In the genomic region with DNA sequence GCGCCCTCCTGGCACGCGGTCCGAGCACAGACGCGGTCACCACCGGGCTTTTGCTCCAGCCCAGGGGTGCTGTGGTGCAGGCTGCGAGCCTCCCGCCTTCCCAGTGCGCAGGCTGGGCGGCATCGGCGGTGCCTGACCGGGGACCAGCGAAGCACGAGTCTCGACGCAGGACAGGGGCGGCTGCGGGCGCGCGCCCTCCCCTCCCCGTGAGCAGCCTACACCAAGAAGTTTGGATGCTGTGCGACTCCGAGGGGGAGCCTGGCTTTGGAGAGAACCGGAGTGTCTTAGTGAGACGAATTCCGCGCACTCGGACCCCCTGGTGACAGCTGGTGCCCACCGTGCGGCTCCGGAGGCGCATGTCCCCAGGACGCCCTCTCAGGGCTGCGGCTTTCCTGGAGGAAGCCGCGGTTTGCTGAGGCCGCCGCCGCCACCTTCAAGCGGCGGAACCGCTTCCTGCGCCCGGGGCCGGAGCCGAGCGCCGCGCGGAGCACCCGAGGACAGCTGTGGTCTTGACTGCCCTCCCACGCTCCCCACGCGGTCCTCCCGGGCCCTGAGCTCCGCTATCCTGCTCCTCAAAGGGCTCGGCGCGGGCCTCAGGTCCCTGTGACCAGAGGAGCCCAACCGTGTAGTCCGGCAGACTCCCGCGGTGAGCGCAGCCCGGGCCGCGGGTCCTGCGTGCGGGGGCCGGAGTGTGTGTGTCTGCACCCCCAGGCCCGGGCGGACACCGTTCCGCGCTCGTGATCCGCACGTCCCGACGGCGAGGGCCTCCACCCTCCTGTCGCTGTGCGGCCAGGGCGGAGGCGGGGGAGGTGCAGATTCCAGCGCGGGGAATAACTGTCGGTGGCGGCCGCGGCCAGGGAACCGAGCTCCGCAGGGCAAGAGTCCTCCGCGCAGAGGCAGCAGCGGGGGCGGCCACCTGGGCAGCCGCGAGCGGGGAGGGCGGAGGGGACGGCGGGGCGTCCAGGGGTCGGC, we compare ENCODE assay signal across 15 cellular contexts. TPM values are rescaled to one million over a fixed set of nuclear protein-coding genes. Genes with fewer than 3 reads are reported as not detected.
DNase-seq lines count a peak whose midpoint lies in the region; ATAC-seq and TF ChIP-seq lines count a peak whose summit lies in the region.
"Had no signal": no experiment of that assay in that cellular context is flagged by ENCODE, and none has a peak within 500 bp of the region (broad histone marks: within the 10 kb centered on the region; RNA-seq: fewer than 3 reads in every experiment).

No MANE protein-coding gene starts in this region.

- H3K4me1 ChIP-seq in IMR-90 (ENCODE audit: control insufficient read depth, insufficient read depth, low read length) (no peaks in the 10 kb centered on the region; the same call in 1 of the 2 replicates), mesendoderm (ENCODE audit: control insufficient read depth, low read depth, low read length) (no peaks in the 10 kb centered on the region)

- H3K79me1 ChIP-seq in IMR-90 (ENCODE audit: low read depth in 1 of 2, low read length in 2 of 2) (no peaks in the 10 kb centered on the region), mesendoderm (ENCODE audit: low read length) (no peaks in the 10 kb centered on the region)

- H3K4me1 Mint-ChIP-seq in stimulated activated memory B cell treated with anti-CD40 and anti-IgM and Interleukin-4, amounts not matched to agents 10 μg/mL and 1 μg/mL and 100 μg/mL, for 72 hours: no peaks in the 10 kb centered on the region
- H3K4me1 Mint-ChIP-seq in activated CD4-positive, alpha-beta T cell treated with anti-CD3 and anti-CD28 coated beads for 36 hours: no peaks in the 10 kb centered on the region
- H3K4me1 Mint-ChIP-seq: activated T-helper 17 cell treated with anti-CD3 and anti-CD28 coated beads, Interleukin-2, amount 50 U/mL, for 72 hours had no signal

- H3K56ac ChIP-seq in IMR-90 (ENCODE audit: extremely low read depth, insufficient read depth, low read length) (no peak overlapping the region), mesendoderm (ENCODE audit: low read length) (peak overlapping the region; percentile 49)

- CTCF ChIA-PET in IMR-90 (lab: Yijun Ruan, JAX): no interaction called here
- CTCF ChIA-PET in activated CD4-positive, alpha-beta T cell treated with anti-CD3 and anti-CD28 coated beads for 36 hours (lab: Charles Lee): no interaction called here

- no peak for TF ChIP-seq POLR2A in IMR-90 (IDR thresholded peaks at IDR 0.05; ENCODE audit: low read depth, low read length)

- intact Hi-C loops in IMR-90 (cut with micrococcal nuclease): no loop called here
- intact Hi-C loops in activated CD4-positive, alpha-beta T cell treated with anti-CD3 and anti-CD28 coated beads for 36 hours (cut with DNase I, micrococcal nuclease): loop anchor here in 1 of 2 experiments (5.0 kb wide), 2 partner anchors 115 to 180 kb away; a partner anchor contains a TSS

- ATAC-seq in IMR-90 (ENCODE audit: low read depth) (no peak), HG03520 (IDR thresholded peaks at IDR 0.05; ENCODE audit: unreplicated experiment) (no peak)
- no peak for ATAC-seq in stimulated activated memory B cell treated with anti-CD40 and anti-IgM and Interleukin-4, amounts not matched to agents 10 μg/mL and 1 μg/mL and 100 μg/mL, for 72 hours
- no peak for ATAC-seq in activated CD4-positive, alpha-beta T cell treated with anti-CD3 and anti-CD28 coated beads for 36 hours
- ATAC-seq: activated T-helper 17 cell treated with anti-CD3 and anti-CD28 coated beads, Interleukin-2, amount 50 U/mL, for 72 hours had no signal

- no peaks in the 10 kb centered on the region for H3K9me3 ChIP-seq in IMR-90 (ENCODE audit: control insufficient read depth, insufficient read depth, low read length)

- no peak for TF ChIP-seq RAD21 in IMR-90 (IDR thresholded peaks at IDR 0.05; ENCODE audit: low read length)

- H3K18ac ChIP-seq in IMR-90 (ENCODE audit: low read depth, low read length) (no peak overlapping the region), mesendoderm (ENCODE audit: low read length) (peak overlapping the region; percentile 21)

- dilution Hi-C loops in IMR-90 (cut with HindIII; ENCODE audit: low sequenced_read_pairs, unreplicated experiment): no loop called here

- H3K27me3 Mint-ChIP-seq in stimulated activated memory B cell treated with anti-CD40 and anti-IgM and Interleukin-4, amounts not matched to agents 10 μg/mL and 1 μg/mL and 100 μg/mL, for 72 hours: peaks cover 76% of the 10 kb centered on the region
- peaks cover 36% of the 10 kb centered on the region for H3K27me3 Mint-ChIP-seq in activated CD4-positive, alpha-beta T cell treated with anti-CD3 and anti-CD28 coated beads for 36 hours

- H3K27me3 ChIP-seq in IMR-90 (ENCODE audit: control insufficient read depth, insufficient read depth, low read length) (peaks cover 69% of the 10 kb centered on the region), mesendoderm (ENCODE audit: insufficient read depth, low read length, poor library complexity) (peaks cover 41% of the 10 kb centered on the region)

- POLR2A ChIA-PET in IMR-90 (lab: Charles Lee; ENCODE audit: unreplicated experiment): no interaction called here
- POLR2A ChIA-PET in activated CD4-positive, alpha-beta T cell treated with anti-CD3 and anti-CD28 coated beads for 36 hours (lab: Charles Lee): no interaction called here

- BruUV-seq in IMR-90 (replicated peaks; lab: Mats Ljungman, UMichigan): no TSS peak

- no peak overlapping the region for H2AK9ac ChIP-seq in IMR-90 (replicated peaks; ENCODE audit: low read depth, low read length, poor library complexity)

- 2% methylated on average over 57 of the region's 108 CpGs; no CpG with 5 or more reads in 1 of the 2 experiments for WGBS in IMR-90 (ENCODE audit: extremely low coverage in 2 of 2, insufficient read length in 1 of 2), 2 experiments
- WGBS in mesendoderm (ENCODE audit: extremely low coverage, insufficient coverage, low lambda C conversion rate): no CpG with 5 or more reads among the region's 108 CpGs

- H3K9me3 Mint-ChIP-seq in stimulated activated memory B cell treated with anti-CD40 and anti-IgM and Interleukin-4, amounts not matched to agents 10 μg/mL and 1 μg/mL and 100 μg/mL, for 72 hours: peaks cover 4% of the 10 kb centered on the region
- no peaks in the 10 kb centered on the region for H3K9me3 Mint-ChIP-seq in activated CD4-positive, alpha-beta T cell treated with anti-CD3 and anti-CD28 coated beads for 36 hours (ENCODE audit: low read depth)
- H3K9me3 Mint-ChIP-seq: activated T-helper 17 cell treated with anti-CD3 and anti-CD28 coated beads, Interleukin-2, amount 50 U/mL, for 72 hours had no signal

- no peaks in the 10 kb centered on the region for H3K79me2 ChIP-seq in mesendoderm (ENCODE audit: control insufficient read depth, insufficient read depth, low read length)

- H4K5ac ChIP-seq in IMR-90 (ENCODE audit: low read depth, low read length): no peak overlapping the region
- no peak overlapping the region for H4K5ac ChIP-seq in mesendoderm (ENCODE audit: low read length)

- H3K9ac ChIP-seq in IMR-90 (ENCODE audit: low read depth, low read length) (no peak overlapping the region), mesendoderm (ENCODE audit: low read length) (peak overlapping the region; percentile 32)

- no peak overlapping the region for H4K91ac ChIP-seq in IMR-90 (ENCODE audit: insufficient read depth, low read depth, low read length)

- H2BK5ac ChIP-seq in IMR-90 (ENCODE audit: low read depth, low read length, poor library complexity, severe bottlenecking) (no peak overlapping the region), mesendoderm (ENCODE audit: low read length) (no peak overlapping the region)

- H3K27ac ChIP-seq in IMR-90 (ENCODE audit: insufficient read depth, low read length) (no peak overlapping the region), coronary artery (no peak overlapping the region), mesendoderm (ENCODE audit: low read depth, low read length) (no peak overlapping the region)

- H2BK20ac ChIP-seq in IMR-90 (ENCODE audit: low read depth, low read length): no peak overlapping the region

- peak overlapping the region; percentile 29; the same call in 1 of the 2 replicates for H3K4me2 ChIP-seq in IMR-90 (ENCODE audit: low read depth, low read length)
- peak overlapping the region; percentile 67 for H3K4me2 ChIP-seq in mesendoderm (ENCODE audit: low read length)

- no peaks in the 10 kb centered on the region for H3K36me3 Mint-ChIP-seq in stimulated activated memory B cell treated with anti-CD40 and anti-IgM and Interleukin-4, amounts not matched to agents 10 μg/mL and 1 μg/mL and 100 μg/mL, for 72 hours
- H3K36me3 Mint-ChIP-seq in activated CD4-positive, alpha-beta T cell treated with anti-CD3 and anti-CD28 coated beads for 36 hours (ENCODE audit: low read depth): no peaks in the 10 kb centered on the region

- H3K4me3 Mint-ChIP-seq in stimulated activated memory B cell treated with anti-CD40 and anti-IgM and Interleukin-4, amounts not matched to agents 10 μg/mL and 1 μg/mL and 100 μg/mL, for 72 hours: no peak overlapping the region
- H3K4me3 Mint-ChIP-seq in activated CD4-positive, alpha-beta T cell treated with anti-CD3 and anti-CD28 coated beads for 36 hours: no peak overlapping the region
- H3K4me3 Mint-ChIP-seq: activated T-helper 17 cell treated with anti-CD3 and anti-CD28 coated beads, Interleukin-2, amount 50 U/mL, for 72 hours had no signal

- DNase-seq in EH (ENCODE audit: low read depth) (peak; percentile 7), IMR-90 (no peak), coronary artery (ENCODE audit: low spot score) (no peak), mesendoderm (peak; percentile 41), SW 1271 (lab: John Stamatoyannopoulos, UW) (no peak)
- no peak for DNase-seq in activated CD4-positive, alpha-beta T cell treated with anti-CD3 and anti-CD28 coated beads for 36 hours
- DNase-seq: activated CD4-positive, CD25-positive, alpha-beta regulatory T cell; central memory CD4-positive, alpha-beta T cell; COR-L47; RPMI8226 had no signal

- H3K14ac ChIP-seq in IMR-90 (replicated peaks; ENCODE audit: low read depth, low read length): no peak overlapping the region

- H3K27ac Mint-ChIP-seq in stimulated activated memory B cell treated with anti-CD40 and anti-IgM and Interleukin-4, amounts not matched to agents 10 μg/mL and 1 μg/mL and 100 μg/mL, for 72 hours: no peak overlapping the region
- no peak overlapping the region for H3K27ac Mint-ChIP-seq in activated CD4-positive, alpha-beta T cell treated with anti-CD3 and anti-CD28 coated beads for 36 hours
- H3K27ac Mint-ChIP-seq: activated T-helper 17 cell treated with anti-CD3 and anti-CD28 coated beads, Interleukin-2, amount 50 U/mL, for 72 hours had no signal

- no peaks in the 10 kb centered on the region for H3K9me1 ChIP-seq in IMR-90 (ENCODE audit: insufficient read depth, low read length)

- TF ChIP-seq CTCF in IMR-90 (conservative IDR thresholded peaks at IDR 0.05; ENCODE audit: low read depth, low read length) (no peak), coronary artery (IDR thresholded peaks at IDR 0.05) (no peak)

- no peak overlapping the region for H3K4me3 ChIP-seq in IMR-90 (ENCODE audit: insufficient read depth, low read depth, low read length)
- peak overlapping the region; percentile 53 for H3K4me3 ChIP-seq in coronary artery
- H3K4me3 ChIP-seq in mesendoderm (ENCODE audit: low read length): no peak overlapping the region

- H2BK120ac ChIP-seq in IMR-90 (ENCODE audit: low read depth, low read length): no peak overlapping the region
- H2BK120ac ChIP-seq in mesendoderm (ENCODE audit: low read depth, low read length): no peak overlapping the region

- H3K4ac ChIP-seq in IMR-90 (ENCODE audit: low read depth, low read length) (no peak overlapping the region), mesendoderm (ENCODE audit: low read depth, low read length) (no peak overlapping the region)

- H3K23ac ChIP-seq in IMR-90 (ENCODE audit: low read depth, low read length) (no peak overlapping the region), mesendoderm (ENCODE audit: low read length) (no peak overlapping the region)

- H2AFZ ChIP-seq in IMR-90 (replicated peaks; ENCODE audit: low read length, poor library complexity): peak overlapping the region; percentile 63

- no peak overlapping the region for H2AK5ac ChIP-seq in IMR-90 (ENCODE audit: low read depth, low read length)
- H2AK5ac ChIP-seq in mesendoderm (ENCODE audit: low read length): no peak overlapping the region

- in situ Hi-C loops in IMR-90 (cut with MboI; ENCODE audit: low sequenced_read_pairs): no loop called here

- H3K36me3 ChIP-seq in IMR-90 (ENCODE audit: control insufficient read depth, insufficient read depth, low read length): no peaks in the 10 kb centered on the region
- H3K36me3 ChIP-seq in mesendoderm (ENCODE audit: control insufficient read depth, insufficient read depth, low read length): no peaks in the 10 kb centered on the region

- no peaks in the 10 kb centered on the region for H4K20me1 ChIP-seq in IMR-90 (ENCODE audit: insufficient read depth, low read length)

- H4K8ac ChIP-seq in IMR-90 (ENCODE audit: low read depth in 2 of 2, low read length in 2 of 2): no peak overlapping the region
- no peak overlapping the region for H4K8ac ChIP-seq in mesendoderm (ENCODE audit: low read depth, low read length)

- H2BK15ac ChIP-seq in IMR-90 (ENCODE audit: low read depth, low read length) (no peak overlapping the region), mesendoderm (replicated peaks; ENCODE audit: low read depth) (no peak overlapping the region)

RNA-seq across cellular contexts. Expression of a gene that starts 1.7 kb away (rescaled TPM):
- total RNA-seq in IMR-90 (2012; rRNA removed): not detected in 2 replicates
- not detected in 2 replicates for polyA plus RNA-seq in IMR-90 (2012; rRNA removed)
- not detected in 2 replicates for polyA plus RNA-seq in IMR-90 (2012; cell fraction: cytosol; rRNA removed)
- not detected in 2 replicates for polyA plus RNA-seq in IMR-90 (2012; cell fraction: nucleus; rRNA removed; ENCODE audit: low replicate concordance)
- 0.25 TPM for polyA plus RNA-seq in mesendoderm (2013, experiment 1 of 2)
- 0.24 TPM for polyA plus RNA-seq in mesendoderm (2013, experiment 2 of 2)
- not detected for total RNA-seq in activated CD4-positive, alpha-beta T cell treated with anti-CD3 and anti-CD28 coated beads for 36 hours
- total RNA-seq: activated T-helper 17 cell treated with anti-CD3 and anti-CD28 coated beads, Interleukin-2, amount 50 U/mL, for 72 hours; renal cortical epithelial cell; urinary bladder had no signal
- polyA plus RNA-seq: urinary bladder had no signal

RNA-seq across cellular contexts. Expression of a gene that starts 42.4 kb away (rescaled TPM):
- not detected in 2 replicates for total RNA-seq in IMR-90 (2012; rRNA removed)
- not detected in 2 replicates for polyA plus RNA-seq in IMR-90 (2012; rRNA removed)
- polyA plus RNA-seq in IMR-90 (2012; cell fraction: cytosol; rRNA removed): not detected in 2 replicates
- not detected in 2 replicates for polyA plus RNA-seq in IMR-90 (2012; cell fraction: nucleus; rRNA removed; ENCODE audit: low replicate concordance)
- polyA plus RNA-seq in mesendoderm (2013, experiment 1 of 2): 35.9 TPM
- polyA plus RNA-seq in mesendoderm (2013, experiment 2 of 2): 35.4 TPM
- not detected for total RNA-seq in activated CD4-positive, alpha-beta T cell treated with anti-CD3 and anti-CD28 coated beads for 36 hours
- total RNA-seq: activated T-helper 17 cell treated with anti-CD3 and anti-CD28 coated beads, Interleukin-2, amount 50 U/mL, for 72 hours; renal cortical epithelial cell; urinary bladder had no signal
- polyA plus RNA-seq: urinary bladder had no signal

Comparison
In these comparisons a context has a peak if more than half of its experiments do, and no peak if none do; other contexts are left out.
1. DNase-seq: peak in EH (single experiment) and mesendoderm (single experiment); none in IMR-90 (single experiment), coronary artery (single experiment), SW 1271 (0 of 2) and activated CD4-positive, alpha-beta T cell treated with anti-CD3 and anti-CD28 coated beads for 36 hours (single experiment).